Comparison of ENCODE assay signal across 11 cellular contexts in the genomic region with DNA sequence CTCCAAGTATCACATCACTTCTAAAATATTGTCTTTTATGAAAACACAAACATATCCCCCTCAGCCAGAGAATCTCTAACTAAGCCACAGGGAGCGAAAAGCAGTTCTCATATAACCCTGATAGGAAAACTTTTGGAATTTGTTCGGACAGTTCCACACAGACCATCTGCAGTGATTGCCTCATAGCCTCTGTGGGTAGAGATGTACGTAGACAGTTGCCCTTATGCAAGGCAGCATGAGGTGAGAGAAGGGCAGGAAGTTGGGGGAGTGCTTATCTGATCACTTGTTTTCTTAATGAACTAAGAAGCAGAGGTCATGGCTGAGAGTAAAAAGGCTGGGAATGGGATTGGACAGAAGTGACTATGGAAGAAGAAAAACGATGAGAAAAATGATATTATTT. TPM values are rescaled to one million over a fixed set of nuclear protein-coding genes. Genes with fewer than 3 reads are reported as not detected.
A peak's percentile ranks its signal among the peaks of the same experiment; 100 is the strongest.
DNase-seq lines count a peak whose midpoint lies in the region; ATAC-seq and TF ChIP-seq lines count a peak whose summit lies in the region.
"Had no signal": no experiment of that assay in that cellular context is flagged by ENCODE, and none has a peak within 500 bp of the region (broad histone marks: within the 10 kb centered on the region; RNA-seq: fewer than 3 reads in every experiment).

No MANE protein-coding gene starts in this region.

- DNase-seq in activated gamma-delta T cell treated with Interleukin-2 at 50 U/mL for 16 hours (peak; percentile 16), activated gamma-delta T cell (lab: John Stamatoyannopoulos, UW) (no peak), activated B cell treated with CpG ODN at 0.5 μM for 24 hours (no peak), heart right ventricle (peak in 1 of 2 donors; percentile 19), MG63 (no peak)
- DNase-seq: islet precursor cell, NCI-H2029 treated with DMSO at 0.1 percent for 48 hours had no signal

- H3K9me3 ChIP-seq in heart right ventricle (no peaks in the 10 kb centered on the region), MG63 (no peaks in the 10 kb centered on the region)

- POLR2A ChIA-PET in activated B cell treated with CpG ODN at 0.5 μM for 24 hours (lab: Charles Lee), result interaction anchor here (3.1 kb wide), 1 partner anchor 12 kb away, joined by 21 read pairs; no protein-coding TSS in a partner anchor

- no peak for TF ChIP-seq CTCF in activated B cell treated with CpG ODN at 0.5 μM for 24 hours (IDR thresholded peaks at IDR 0.05)
- no peak for TF ChIP-seq CTCF in heart right ventricle (IDR thresholded peaks at IDR 0.05)

- ATAC-seq in activated B cell treated with CpG ODN at 0.5 μM for 24 hours (ENCODE audit: low read depth) (peak; percentile 34), heart right ventricle (peak in 7 of 8 donors; percentile 66 to 94 (median 78)), GM18498 (IDR thresholded peaks at IDR 0.05; ENCODE audit: unreplicated experiment) (no peak), GM18873 (IDR thresholded peaks at IDR 0.05; ENCODE audit: low FRiP score, unreplicated experiment) (no peak)

- H3K36me3 ChIP-seq in heart right ventricle (peaks cover 0 to 4% (median 0%) of the 10 kb centered on the region in 9 donors), MG63 (no peaks in the 10 kb centered on the region)

- H3K4me1 ChIP-seq in heart right ventricle, result peaks cover 0 to 31% (median 7%) of the 10 kb centered on the region in 9 donors

- peak overlapping the region in 5 of 10 donors; percentile 7 to 77 (median 52) for H3K27ac ChIP-seq in heart right ventricle
- H3K27ac ChIP-seq: C4-2B had no signal

- WGBS in heart right ventricle, 2 donors, result 51 to 60% methylated on average over 4 of the region's 4 CpGs

- peak overlapping the region; percentile 67 for H3K27ac Mint-ChIP-seq in activated B cell treated with CpG ODN at 0.5 μM for 24 hours
- H3K27ac Mint-ChIP-seq in stimulated activated naive CD8-positive, alpha-beta T cell treated with anti-CD3 and anti-CD28 coated beads, Interleukin-15, Interleukin-2, amounts not matched to agents 100 ng/mL and 50 ng/mL, for 24 hours, result peak overlapping the region; percentile 68

- no peaks in the 10 kb centered on the region for H3K9me3 Mint-ChIP-seq in activated B cell treated with CpG ODN at 0.5 μM for 24 hours
- no peaks in the 10 kb centered on the region for H3K9me3 Mint-ChIP-seq in stimulated activated naive CD8-positive, alpha-beta T cell treated with anti-CD3 and anti-CD28 coated beads, Interleukin-15, Interleukin-2, amounts not matched to agents 100 ng/mL and 50 ng/mL, for 24 hours

- H3K4me3 Mint-ChIP-seq in activated B cell treated with CpG ODN at 0.5 μM for 24 hours, result no peak overlapping the region
- peak overlapping the region; percentile 6 for H3K4me3 Mint-ChIP-seq in stimulated activated naive CD8-positive, alpha-beta T cell treated with anti-CD3 and anti-CD28 coated beads, Interleukin-15, Interleukin-2, amounts not matched to agents 100 ng/mL and 50 ng/mL, for 24 hours

- no peaks in the 10 kb centered on the region for H3K27me3 ChIP-seq in heart right ventricle
- H3K27me3 ChIP-seq in MG63, result no peaks in the 10 kb centered on the region

- CTCF ChIA-PET in activated B cell treated with CpG ODN at 0.5 μM for 24 hours (lab: Charles Lee), result interaction anchor here (1.3 kb wide), 1 partner anchor 203 kb away, joined by 3 read pairs; no protein-coding TSS in a partner anchor

- intact Hi-C loops in activated B cell treated with CpG ODN at 0.5 μM for 24 hours (cut with micrococcal nuclease) (no loop called here), heart right ventricle (cut with DNase I) (no loop called here)

- H3K27me3 Mint-ChIP-seq in activated B cell treated with CpG ODN at 0.5 μM for 24 hours, result no peaks in the 10 kb centered on the region
- no peaks in the 10 kb centered on the region for H3K27me3 Mint-ChIP-seq in stimulated activated naive CD8-positive, alpha-beta T cell treated with anti-CD3 and anti-CD28 coated beads, Interleukin-15, Interleukin-2, amounts not matched to agents 100 ng/mL and 50 ng/mL, for 24 hours

- H3K4me1 Mint-ChIP-seq in activated B cell treated with CpG ODN at 0.5 μM for 24 hours, result peaks cover 39% of the 10 kb centered on the region
- H3K4me1 Mint-ChIP-seq in stimulated activated naive CD8-positive, alpha-beta T cell treated with anti-CD3 and anti-CD28 coated beads, Interleukin-15, Interleukin-2, amounts not matched to agents 100 ng/mL and 50 ng/mL, for 24 hours (ENCODE audit: low read depth), result peaks cover 23% of the 10 kb centered on the region

- H3K4me3 ChIP-seq in heart right ventricle (no peak overlapping the region), MG63 (no peak overlapping the region)

- peaks cover 29% of the 10 kb centered on the region for H3K36me3 Mint-ChIP-seq in activated B cell treated with CpG ODN at 0.5 μM for 24 hours (ENCODE audit: low read depth)
- peaks cover 9% of the 10 kb centered on the region for H3K36me3 Mint-ChIP-seq in stimulated activated naive CD8-positive, alpha-beta T cell treated with anti-CD3 and anti-CD28 coated beads, Interleukin-15, Interleukin-2, amounts not matched to agents 100 ng/mL and 50 ng/mL, for 24 hours (ENCODE audit: low read depth)

RNA-seq across cellular contexts. Expression of a gene that starts 39.6 kb away (rescaled TPM):
- total RNA-seq in activated B cell treated with CpG ODN at 0.5 μM for 24 hours, result 70.9 and 79.8 TPM in 2 replicates
- total RNA-seq in heart right ventricle, result 10 to 100 TPM in 1 of 10 donors, 1 to 10 TPM in 9; 6.3 to 12.3 (median 7.5) TPM
- 1 to 10 TPM; 2.0 to 3.9 TPM for polyA plus RNA-seq in heart right ventricle
- total RNA-seq in MG63 (2014; rRNA removed; shearing (Covaris generic); ENCODE audit: low replicate concordance), result 5.1 and 5.9 TPM in 2 replicates

Comparison
In these comparisons a context has a peak if more than half of its experiments do, and no peak if none do; other contexts are left out.
1. ATAC-seq: peak in activated B cell treated with CpG ODN at 0.5 μM for 24 hours (single experiment) and heart right ventricle (7 of 8); none in GM18498 (single experiment) and GM18873 (single experiment).